9 cellular contexts compared by ENCODE assay signal in the genomic region with DNA sequence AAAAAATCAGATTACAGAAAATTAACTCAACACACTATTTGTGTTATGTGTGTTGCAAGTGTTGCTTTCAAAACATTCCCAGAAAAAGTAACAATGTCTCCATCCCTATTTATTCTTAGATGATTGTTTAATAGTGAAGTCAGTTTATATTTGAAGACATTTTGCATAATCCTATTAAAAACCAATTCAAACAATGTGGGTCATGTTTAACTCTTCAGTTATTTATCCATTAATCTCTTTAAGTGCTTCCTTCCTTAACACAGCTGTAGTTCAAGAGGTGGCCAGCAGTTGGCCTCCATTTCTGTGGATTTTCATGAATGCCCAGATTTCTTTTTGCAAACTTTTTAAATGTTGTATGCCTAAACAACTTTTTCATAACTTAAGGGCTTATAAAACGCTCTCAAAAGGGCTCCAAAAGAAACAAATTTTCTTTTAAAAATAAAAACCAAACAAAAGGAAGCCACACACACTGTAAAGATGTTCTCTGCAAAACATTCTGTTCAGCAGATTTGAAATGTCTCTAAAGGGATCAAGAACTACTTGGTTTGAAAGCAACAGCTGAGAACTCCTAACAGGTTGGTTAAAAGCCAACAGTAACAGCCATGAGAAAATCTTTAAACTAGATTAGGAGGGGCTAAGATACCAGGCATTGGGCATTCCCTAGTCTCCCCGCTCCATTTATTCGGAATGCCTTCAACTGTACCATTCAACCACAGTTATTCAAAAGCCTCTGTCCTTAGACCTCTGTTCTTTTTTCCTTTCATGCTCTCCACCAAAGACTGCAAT.
DNase-seq lines count a peak whose midpoint lies in the region; ATAC-seq, FAIRE-seq and TF ChIP-seq lines count a peak whose summit lies in the region.
"Had no signal": no experiment of that assay in that cellular context is flagged by ENCODE, and none has a peak within 500 bp of the region (broad histone marks: within the 10 kb centered on the region; RNA-seq: fewer than 3 reads in every experiment).

No MANE protein-coding gene starts in this region.

- BruUV-seq in endothelial cell of umbilical vein (replicated peaks; lab: Mats Ljungman, UMichigan) = no TSS peak

- TF ChIP-seq POLR2A in endothelial cell of umbilical vein (IDR thresholded peaks at IDR 0.05; ENCODE audit: low read depth, low read length) = no peak

- CTCF ChIA-PET in endothelial cell of umbilical vein (lab: Charles Lee) = interaction anchor here (1.6 kb wide), 1 partner anchor 51 kb away, joined by 3 read pairs; no protein-coding TSS in a partner anchor

- no peak overlapping the region for H3K9ac ChIP-seq in endothelial cell of umbilical vein (replicated peaks; ENCODE audit: extremely low read depth, insufficient read depth, low read length)

- no peaks in the 10 kb centered on the region for H3F3A ChIP-seq in DOHH2 (ENCODE audit: control insufficient read depth, insufficient read depth)

- POLR2A ChIA-PET in endothelial cell of umbilical vein (lab: Charles Lee) = no interaction called here

- H3K4me1 ChIP-seq in DOHH2 (ENCODE audit: control insufficient read depth, low read length) = no peaks in the 10 kb centered on the region
- H3K4me1 ChIP-seq in endothelial cell of umbilical vein (ENCODE audit: control insufficient read depth, extremely low read depth, insufficient read depth, low read length) = no peaks in the 10 kb centered on the region
- H3K4me1 ChIP-seq in pancreas = peaks cover 3 to 24% (median 13%) of the 10 kb centered on the region in 3 donors

- H4K20me1 ChIP-seq in DOHH2 (ENCODE audit: control insufficient read depth, insufficient read depth, low read depth, low read length) (no peaks in the 10 kb centered on the region), endothelial cell of umbilical vein (replicated peaks; ENCODE audit: control insufficient read depth, extremely low read depth, insufficient read depth, low read length) (no peaks in the 10 kb centered on the region)

- no peaks in the 10 kb centered on the region for H3K79me2 ChIP-seq in DOHH2 (ENCODE audit: control insufficient read depth, low read length)
- H3K79me2 ChIP-seq in endothelial cell of umbilical vein (ENCODE audit: control insufficient read depth, insufficient read depth, low read length) = no peaks in the 10 kb centered on the region

- H3K4me3 ChIP-seq in DOHH2 (ENCODE audit: low read length) = no peak overlapping the region
- no peak overlapping the region for H3K4me3 ChIP-seq in endothelial cell of umbilical vein (replicated peaks in 1 of 3; ENCODE audit: insufficient read depth in 1 of 3, low read depth in 1 of 3, low read length in 3 of 3)
- no peak overlapping the region for H3K4me3 ChIP-seq in pancreas

- dilution Hi-C loops in endothelial cell of umbilical vein (cut with MboI; ENCODE audit: extremely low pct_ligation_motif_present, low sequenced_read_pairs) = no loop called here

- TF ChIP-seq CTCF in DOHH2 (IDR thresholded peaks at IDR 0.05; ENCODE audit: low read depth, low read length, poor library complexity, severe bottlenecking) (peak; percentile 17), endothelial cell of umbilical vein (IDR thresholded peaks at IDR 0.05; ENCODE audit: extremely low read depth in 1 of 2, insufficient read depth in 1 of 2, low read depth in 1 of 2, low read length in 2 of 2) (peak; percentile 5 to 7), pancreas (IDR thresholded peaks at IDR 0.05) (peak in 2 of 4 donors; percentile 15 to 21)

- peaks cover 5% of the 10 kb centered on the region; the same call in 1 of the 2 replicates for H3K36me3 ChIP-seq in DOHH2 (ENCODE audit: control insufficient read depth, low read length)
- no peaks in the 10 kb centered on the region for H3K36me3 ChIP-seq in endothelial cell of umbilical vein (ENCODE audit: control insufficient read depth in 2 of 2, extremely low read depth in 1 of 2, insufficient read depth in 2 of 2, low read length in 2 of 2)
- H3K36me3 ChIP-seq in pancreas = no peaks in the 10 kb centered on the region

- FAIRE-seq in endothelial cell of umbilical vein (lab: Jason Lieb, UNC) (no peak), pancreas (lab: Jason Lieb, UNC) (peak; percentile 71), GM19239 (lab: Jason Lieb, UNC) (no peak)

- DNase-seq in NCI-H82 (lab: John Stamatoyannopoulos, UW) (peak; percentile 78), endothelial cell of umbilical vein (ENCODE audit: low read depth, low spot score) (peak; percentile 26), pancreas (no peak), occipital lobe (lab: John Stamatoyannopoulos, UW) (no peak), GM19239 (ENCODE audit: insufficient read length, low spot score) (no peak), retina (no peak), NCI-H1436 (lab: John Stamatoyannopoulos, UW) (no peak)
- DNase-seq: SHP77 treated with DMSO at 0.1 percent for 48 hours had no signal

- no peaks in the 10 kb centered on the region for H3K9me1 ChIP-seq in endothelial cell of umbilical vein (replicated peaks; ENCODE audit: control insufficient read depth, extremely low read depth, insufficient read depth, low read length)

- no peak for ATAC-seq in pancreas

- intact Hi-C loops in endothelial cell of umbilical vein (cut with micrococcal nuclease) = no loop called here
- intact Hi-C loops in pancreas (cut with DNase I) = no loop called here

- H3K9me2 ChIP-seq in DOHH2 (replicated peaks; ENCODE audit: control insufficient read depth, low read length) = no peaks in the 10 kb centered on the region

- WGBS in pancreas, 2 donors = 92 to 96% methylated on average over 3 of the region's 3 CpGs

- H2AFZ ChIP-seq in endothelial cell of umbilical vein (ENCODE audit: low read depth, low read length) = no peak overlapping the region

- H3K27me3 ChIP-seq in DOHH2 (ENCODE audit: control insufficient read depth, low read length) (no peaks in the 10 kb centered on the region), endothelial cell of umbilical vein (ENCODE audit: control insufficient read depth in 2 of 2, insufficient read depth in 2 of 2, low read length in 2 of 2) (no peaks in the 10 kb centered on the region), pancreas (no peaks in the 10 kb centered on the region)

- H3K4me2 ChIP-seq in DOHH2 (ENCODE audit: low read length) = no peak overlapping the region
- no peak overlapping the region for H3K4me2 ChIP-seq in endothelial cell of umbilical vein (ENCODE audit: insufficient read depth, low read length)

- H3K9me3 ChIP-seq in DOHH2 (ENCODE audit: control insufficient read depth, insufficient read depth, low read length) = no peaks in the 10 kb centered on the region
- H3K9me3 ChIP-seq in endothelial cell of umbilical vein (replicated peaks; ENCODE audit: control insufficient read depth, insufficient read depth, low read length) = no peaks in the 10 kb centered on the region
- H3K9me3 ChIP-seq in pancreas = no peaks in the 10 kb centered on the region

- H3K27ac ChIP-seq in DOHH2 (ENCODE audit: low read depth, low read length) = no peak overlapping the region
- no peak overlapping the region for H3K27ac ChIP-seq in endothelial cell of umbilical vein (ENCODE audit: insufficient read depth, low read depth, low read length)
- H3K27ac ChIP-seq in pancreas = no peak overlapping the region

TF ChIP-seq in endothelial cell of umbilical vein, 7 proteins besides CTCF, POLR2A, EP300 and RAD21:
- TF ChIP-seq MYC (IDR thresholded peaks at IDR 0.05; ENCODE audit: low read depth, low read length) (no peak), POLR2AphosphoS5 (IDR thresholded peaks at IDR 0.05; ENCODE audit: insufficient read depth, low read depth, low read length) (no peak), FOS (IDR thresholded peaks at IDR 0.05; ENCODE audit: borderline replicate concordance, insufficient read depth, low read length) (no peak), GATA2 (IDR thresholded peaks at IDR 0.05; ENCODE audit: insufficient read depth, insufficient read length, low read depth, low read length) (no peak), JUN (IDR thresholded peaks at IDR 0.05; ENCODE audit: borderline replicate concordance, insufficient read depth, insufficient read length, low read depth) (no peak), EZH2 (IDR thresholded peaks at IDR 0.05; ENCODE audit: borderline replicate concordance, low read depth, low read length, severe bottlenecking) (no peak)
- TF ChIP-seq, protein P1, sequence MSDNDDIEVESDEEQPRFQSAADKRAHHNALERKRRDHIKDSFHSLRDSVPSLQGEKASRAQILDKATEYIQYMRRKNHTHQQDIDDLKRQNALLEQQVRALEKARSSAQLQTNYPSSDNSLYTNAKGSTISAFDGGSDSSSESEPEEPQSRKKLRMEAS (IDR thresholded peaks at IDR 0.05; ENCODE audit: insufficient read depth, insufficient read length) = no peak

Comparison
In these comparisons a context has a peak if more than half of its experiments do, and no peak if none do; other contexts are left out.
1. DNase-seq: peak in NCI-H82 (single experiment) and endothelial cell of umbilical vein (single experiment); none in pancreas (0 of 6), occipital lobe (single experiment), GM19239 (single experiment), retina (single experiment) and NCI-H1436 (single experiment).